In genomic region chr11:10294289-10294953, GRCh38 we compare ENCODE assay signal across 8 cellular contexts. TPM values are rescaled to one million over a fixed set of nuclear protein-coding genes. Genes with fewer than 3 reads are reported as not detected.
DNase-seq lines count a peak whose midpoint lies in the region; TF ChIP-seq lines count a peak whose summit lies in the region.

No MANE protein-coding gene starts in this region.

- no peak overlapping the region for H3K27ac Mint-ChIP-seq in T-helper 2 cell treated with Interferon-gamma antibody and Interleukin-4, amounts not matched to agents 5 μg/mL and 100 μg/mL, for 36 hours

- no peak overlapping the region for H3K27ac ChIP-seq in effector memory CD4-positive, alpha-beta T cell (ENCODE audit: insufficient read depth, low read length, poor library complexity, severe bottlenecking)
- H3K27ac ChIP-seq in transverse colon = peak overlapping the region; percentile 95 to 98 (median 96)

- no peaks in the 10 kb centered on the region for H3K36me3 Mint-ChIP-seq in T-helper 2 cell treated with Interferon-gamma antibody and Interleukin-4, amounts not matched to agents 5 μg/mL and 100 μg/mL, for 36 hours (ENCODE audit: low read depth)

- H3K27me3 ChIP-seq in effector memory CD4-positive, alpha-beta T cell (replicated peaks; ENCODE audit: control insufficient read depth, insufficient read depth, low read length, poor library complexity, severe bottlenecking) = no peaks in the 10 kb centered on the region
- no peaks in the 10 kb centered on the region for H3K27me3 ChIP-seq in transverse colon

- H3K4me1 ChIP-seq in effector memory CD4-positive, alpha-beta T cell (ENCODE audit: control insufficient read depth, insufficient read depth, low read length, poor library complexity, severe bottlenecking) = peaks cover 12% of the 10 kb centered on the region
- peaks cover 10 to 49% (median 16%) of the 10 kb centered on the region in 4 donors for H3K4me1 ChIP-seq in transverse colon

- peaks cover 37% of the 10 kb centered on the region for H3K4me1 Mint-ChIP-seq in T-helper 2 cell treated with Interferon-gamma antibody and Interleukin-4, amounts not matched to agents 5 μg/mL and 100 μg/mL, for 36 hours (ENCODE audit: low read depth)

- H3K27me3 Mint-ChIP-seq in T-helper 2 cell treated with Interferon-gamma antibody and Interleukin-4, amounts not matched to agents 5 μg/mL and 100 μg/mL, for 36 hours (ENCODE audit: low read depth) = peaks cover 69% of the 10 kb centered on the region

- DNase-seq in T-helper 2 cell treated with Interferon-gamma antibody and Interleukin-4, amounts not matched to agents 5 μg/mL and 100 μg/mL, for 36 hours (ENCODE audit: low spot score) = no peak
- DNase-seq in T-helper 2 cell = no peak
- DNase-seq in RPMI8226 = peak; percentile 43
- DNase-seq in effector memory CD4-positive, alpha-beta T cell = no peak
- peak; percentile 61 to 64 for DNase-seq in lung microvascular endothelial cell (ENCODE audit: low read depth in 2 of 2)
- DNase-seq in transverse colon = peak; percentile 41
- no peak for DNase-seq in NCI-H2196 (lab: John Stamatoyannopoulos, UW; ENCODE audit: unreplicated experiment)
- no peak for DNase-seq in NOMO-1 treated with dmso at 0.1 percent for 144 hours (lab: John Stamatoyannopoulos, UW; ENCODE audit: unreplicated experiment)

- H3K9me3 Mint-ChIP-seq in T-helper 2 cell treated with Interferon-gamma antibody and Interleukin-4, amounts not matched to agents 5 μg/mL and 100 μg/mL, for 36 hours = no peaks in the 10 kb centered on the region

- no peak for TF ChIP-seq POLR2A in transverse colon (IDR thresholded peaks at IDR 0.05)

- intact Hi-C loops in transverse colon (cut with DNase I; ENCODE audit: low total_unique reads) = no loop called here

- in situ Hi-C loops in transverse colon (cut with MboI; ENCODE audit: low pct_ligation_motif_present in 1 of 4, low pct_unique_long_range_greater_than_20kb in 1 of 4, low sequenced_read_pairs in 3 of 4) = no loop called here

- H3K4me3 Mint-ChIP-seq in T-helper 2 cell treated with Interferon-gamma antibody and Interleukin-4, amounts not matched to agents 5 μg/mL and 100 μg/mL, for 36 hours = peak overlapping the region; percentile 68

- H3K9me3 ChIP-seq in effector memory CD4-positive, alpha-beta T cell (ENCODE audit: control insufficient read depth, low read length) = no peaks in the 10 kb centered on the region
- H3K9me3 ChIP-seq in transverse colon = no peaks in the 10 kb centered on the region

- peak overlapping the region; percentile 80 for H3K4me3 ChIP-seq in effector memory CD4-positive, alpha-beta T cell (ENCODE audit: insufficient read depth, low read depth, low read length, poor library complexity, severe bottlenecking)
- peak overlapping the region; percentile 61 to 97 (median 76) for H3K4me3 ChIP-seq in transverse colon

- TF ChIP-seq EP300 in transverse colon (IDR thresholded peaks at IDR 0.05; ENCODE audit: low read depth) = no peak

- H3K36me3 ChIP-seq in effector memory CD4-positive, alpha-beta T cell (ENCODE audit: control insufficient read depth, insufficient read depth, low read length) = no peaks in the 10 kb centered on the region
- H3K36me3 ChIP-seq in transverse colon = no peaks in the 10 kb centered on the region

- no peak for TF ChIP-seq CTCF in transverse colon (IDR thresholded peaks at IDR 0.05)

- WGBS in transverse colon (ENCODE audit: low coverage in 1 of 2), 2 donors = 1% methylated on average over 44 of the region's 46 CpGs; no CpG with 5 or more reads in 1 of the 2 donors

RNA-seq across cellular contexts. Expression of gene SBF2, which starts 0.4 kb away (rescaled TPM):
- 26.6 and 50.8 TPM in 2 replicates for total RNA-seq in lung microvascular endothelial cell
- 10 to 100 TPM; 46.4 to 71.0 (median 54.8) TPM for total RNA-seq in transverse colon

RNA-seq across cellular contexts. Expression of gene ADM, which starts 10.5 kb away (rescaled TPM):
- total RNA-seq in lung microvascular endothelial cell (167 and 785 TPM in 2 replicates), transverse colon (100 to 1,000 TPM in 3 of 4 donors, 10 to 100 TPM in 1; 51.9 to 235 (median 157) TPM)

Comparison
In these comparisons a context has a peak if more than half of its experiments do, and no peak if none do; other contexts are left out.
1. DNase-seq: peak in RPMI8226 (single experiment), lung microvascular endothelial cell (2 of 2) and transverse colon (single experiment); none in T-helper 2 cell treated with Interferon-gamma antibody and Interleukin-4, amounts not matched to agents 5 μg/mL and 100 μg/mL, for 36 hours (single experiment), T-helper 2 cell (0 of 5), effector memory CD4-positive, alpha-beta T cell (0 of 3), NCI-H2196 (single experiment) and NOMO-1 treated with dmso at 0.1 percent for 144 hours (single experiment).